9 cellular contexts compared by ENCODE assay signal in genomic region chr11:20385996-20386395, GRCh38. TPM values are rescaled to one million over a fixed set of nuclear protein-coding genes. Genes with fewer than 3 reads are reported as not detected.
DNase-seq lines count a peak whose midpoint lies in the region; ATAC-seq and TF ChIP-seq lines count a peak whose summit lies in the region.
"Not testable (repeated sequence)": the region's sequence is repeated elsewhere in the genome, so short reads cannot be mapped to it uniquely, and the experiment has no call there.
"Had no signal": no experiment of that assay in that cellular context is flagged by ENCODE, and none has a peak within 500 bp of the region (broad histone marks: within the 10 kb centered on the region; RNA-seq: fewer than 3 reads in every experiment).

No MANE protein-coding gene starts in this region.

- CTCF ChIA-PET in CD4-positive, alpha-beta T cell (lab: Charles Lee): interaction anchor here (1.1 to 2.6 kb wide), 3 partner anchors 11 to 22 kb away, joined by 3 to 10 read pairs (median 6); partner anchors contain the start of gene HTATIP2
- CTCF ChIA-PET in HCT116 (lab: Charles Lee): not testable (repeated sequence)
- CTCF ChIA-PET in activated CD8-positive, alpha-beta memory T cell treated with anti-CD3 and anti-CD28 coated beads, Interleukin-2, amount 10 ng/mL, durations not matched to agents 7 days and 5 days (lab: Charles Lee): interaction anchor here (1.1 to 1.5 kb wide), 2 partner anchors 20 to 74 kb away, joined by 3 to 4 read pairs; no protein-coding TSS in a partner anchor

- peaks cover 32% of the 10 kb centered on the region for H3K36me3 Mint-ChIP-seq in CD4-positive, alpha-beta T cell (ENCODE audit: low read depth)
- not testable (repeated sequence) for H3K36me3 Mint-ChIP-seq in T-helper 17 cell (ENCODE audit: low read depth); endothelial cell (ENCODE audit: low read depth, unreplicated experiment); nephron progenitor cell (ENCODE audit: low read depth)
- peaks cover 17% of the 10 kb centered on the region for H3K36me3 Mint-ChIP-seq in activated CD8-positive, alpha-beta memory T cell treated with anti-CD3 and anti-CD28 coated beads, Interleukin-2, amount 10 ng/mL, durations not matched to agents 7 days and 5 days
- H3K36me3 Mint-ChIP-seq in activated naive CD8-positive, alpha-beta T cell treated with anti-CD3 and anti-CD28 coated beads for 36 hours: peaks cover 27% of the 10 kb centered on the region

- not testable (repeated sequence) for H3K4me3 ChIP-seq in HCT116 (replicated peaks in 1 of 2; ENCODE audit: low read depth in 1 of 2, low read length in 2 of 2)

- H3K79me2 ChIP-seq in HCT116 (ENCODE audit: insufficient read depth, low read length): peaks cover 31% of the 10 kb centered on the region

- H3K27me3 ChIP-seq in CD4-positive, alpha-beta T cell (ENCODE audit: control insufficient read depth, insufficient read depth, low read length); HCT116 (ENCODE audit: insufficient read depth, low read length): not testable (repeated sequence)

- H3K9me3 Mint-ChIP-seq in CD4-positive, alpha-beta T cell; activated CD8-positive, alpha-beta memory T cell treated with anti-CD3 and anti-CD28 coated beads, Interleukin-2, amount 10 ng/mL, durations not matched to agents 7 days and 5 days (ENCODE audit: low read depth); activated naive CD8-positive, alpha-beta T cell treated with anti-CD3 and anti-CD28 coated beads for 36 hours; endothelial cell (ENCODE audit: unreplicated experiment); nephron progenitor cell; stimulated activated naive CD8-positive, alpha-beta T cell treated with anti-CD3 and anti-CD28 coated beads, Interleukin-15, amount 100 ng/mL, for 72 hours: not testable (repeated sequence)

- not testable (repeated sequence) for H3K9me3 ChIP-seq in CD4-positive, alpha-beta T cell (ENCODE audit: control insufficient read depth, low read length); HCT116 (ENCODE audit: control insufficient read depth in 1 of 2, insufficient read depth in 1 of 2, low read depth in 1 of 2, low read length in 2 of 2); T-helper 17 cell (ENCODE audit: control insufficient read depth, low read length, poor library complexity, severe bottlenecking)

- H3K4me3 Mint-ChIP-seq in CD4-positive, alpha-beta T cell: peak overlapping the region; percentile 99
- H3K4me3 Mint-ChIP-seq in T-helper 17 cell: peak overlapping the region; percentile 43
- peak overlapping the region; percentile 90 for H3K4me3 Mint-ChIP-seq in activated CD8-positive, alpha-beta memory T cell treated with anti-CD3 and anti-CD28 coated beads, Interleukin-2, amount 10 ng/mL, durations not matched to agents 7 days and 5 days
- peak overlapping the region; percentile 95 for H3K4me3 Mint-ChIP-seq in activated naive CD8-positive, alpha-beta T cell treated with anti-CD3 and anti-CD28 coated beads for 36 hours
- not testable (repeated sequence) for H3K4me3 Mint-ChIP-seq in endothelial cell (ENCODE audit: unreplicated experiment)
- peak overlapping the region; percentile 98 for H3K4me3 Mint-ChIP-seq in nephron progenitor cell
- peak overlapping the region; percentile 99 for H3K4me3 Mint-ChIP-seq in stimulated activated naive CD8-positive, alpha-beta T cell treated with anti-CD3 and anti-CD28 coated beads, Interleukin-15, amount 100 ng/mL, for 72 hours

- H2AFZ ChIP-seq in HCT116 (ENCODE audit: low read depth, low read length, poor library complexity, severe bottlenecking): not testable (repeated sequence)

- RAD21 ChIA-PET in HCT116 (lab: Charles Lee; ENCODE audit: low non-redundant PET in 1 of 2, low total read pairs in 2 of 2, uncharacterized antibody in 2 of 2, unreplicated experiment in 2 of 2): not testable (repeated sequence)

- H3K27me3 Mint-ChIP-seq in CD4-positive, alpha-beta T cell; T-helper 17 cell; activated CD8-positive, alpha-beta memory T cell treated with anti-CD3 and anti-CD28 coated beads, Interleukin-2, amount 10 ng/mL, durations not matched to agents 7 days and 5 days; activated naive CD8-positive, alpha-beta T cell treated with anti-CD3 and anti-CD28 coated beads for 36 hours; endothelial cell (ENCODE audit: unreplicated experiment); nephron progenitor cell (ENCODE audit: low read depth, poor library complexity); stimulated activated naive CD8-positive, alpha-beta T cell treated with anti-CD3 and anti-CD28 coated beads, Interleukin-15, amount 100 ng/mL, for 72 hours: not testable (repeated sequence)

- H3K9ac ChIP-seq in HCT116 (ENCODE audit: low read length): not testable (repeated sequence)

- TF ChIP-seq POLR2A in HCT116 (IDR thresholded peaks at IDR 0.05; ENCODE audit: borderline replicate concordance, extremely low read depth, insufficient read depth, insufficient read length): not testable (repeated sequence)

- not testable (repeated sequence) for H4K20me1 ChIP-seq in HCT116 (ENCODE audit: insufficient read depth)

- POLR2A ChIA-PET in CD4-positive, alpha-beta T cell (lab: Charles Lee): interaction anchor here (1.4 kb wide), 1 partner anchor 25 kb away, joined by 3 read pairs; no protein-coding TSS in a partner anchor
- POLR2A ChIA-PET in HCT116 (lab: Charles Lee): not testable (repeated sequence)

- peak overlapping the region; percentile 96 for H3K4me2 ChIP-seq in HCT116 (ENCODE audit: low read length)

- not testable (repeated sequence) for ATAC-seq in CD4-positive, alpha-beta T cell (ENCODE audit: poor library complexity); HCT116; T-helper 17 cell; activated CD8-positive, alpha-beta memory T cell treated with anti-CD3 and anti-CD28 coated beads, Interleukin-2, amount 10 ng/mL, durations not matched to agents 7 days and 5 days; stimulated activated naive CD8-positive, alpha-beta T cell treated with anti-CD3 and anti-CD28 coated beads, Interleukin-15, amount 100 ng/mL, for 72 hours

- intact Hi-C loops in CD4-positive, alpha-beta T cell (cut with DNase I, micrococcal nuclease): loop anchor here (5.0 to 10.0 kb wide), 5 partner anchors 219 to 1861 kb away; partner anchors contain the start of genes NAV2 (in 1 of the 2), TSG101 (in 1 of the 2) and ZDHHC13 (in 1 of the 2)
- intact Hi-C loops in HCT116 (cut with micrococcal nuclease): loop anchor here (2.0 kb wide), 1 partner anchor 225 kb away; no protein-coding TSS in a partner anchor

- peaks cover 27% of the 10 kb centered on the region for H3K4me1 Mint-ChIP-seq in CD4-positive, alpha-beta T cell (ENCODE audit: low read depth)
- H3K4me1 Mint-ChIP-seq in T-helper 17 cell: peaks cover 14% of the 10 kb centered on the region
- peaks cover 28% of the 10 kb centered on the region for H3K4me1 Mint-ChIP-seq in activated CD8-positive, alpha-beta memory T cell treated with anti-CD3 and anti-CD28 coated beads, Interleukin-2, amount 10 ng/mL, durations not matched to agents 7 days and 5 days
- H3K4me1 Mint-ChIP-seq in activated naive CD8-positive, alpha-beta T cell treated with anti-CD3 and anti-CD28 coated beads for 36 hours; endothelial cell (ENCODE audit: unreplicated experiment): not testable (repeated sequence)
- peaks cover 20% of the 10 kb centered on the region for H3K4me1 Mint-ChIP-seq in nephron progenitor cell
- peaks cover 15% of the 10 kb centered on the region for H3K4me1 Mint-ChIP-seq in stimulated activated naive CD8-positive, alpha-beta T cell treated with anti-CD3 and anti-CD28 coated beads, Interleukin-15, amount 100 ng/mL, for 72 hours

- H3K27ac ChIP-seq in CD4-positive, alpha-beta T cell (ENCODE audit: low read depth, low read length); HCT116 (ENCODE audit: low read depth, low read length): not testable (repeated sequence)

- peak overlapping the region; percentile 99 for H3K27ac Mint-ChIP-seq in CD4-positive, alpha-beta T cell
- H3K27ac Mint-ChIP-seq in T-helper 17 cell (peak overlapping the region; percentile 96), endothelial cell (ENCODE audit: unreplicated experiment) (peak overlapping the region; percentile 24)
- H3K27ac Mint-ChIP-seq in activated CD8-positive, alpha-beta memory T cell treated with anti-CD3 and anti-CD28 coated beads, Interleukin-2, amount 10 ng/mL, durations not matched to agents 7 days and 5 days: peak overlapping the region; percentile 99
- H3K27ac Mint-ChIP-seq in activated naive CD8-positive, alpha-beta T cell treated with anti-CD3 and anti-CD28 coated beads for 36 hours: peak overlapping the region; percentile 98
- H3K27ac Mint-ChIP-seq in nephron progenitor cell: not testable (repeated sequence)
- peak overlapping the region in 1 of 2 donors; percentile 98 for H3K27ac Mint-ChIP-seq in stimulated activated naive CD8-positive, alpha-beta T cell treated with anti-CD3 and anti-CD28 coated beads, Interleukin-15, amount 100 ng/mL, for 72 hours

- DNase-seq in CD4-positive, alpha-beta T cell; HCT116 (ENCODE audit: low read depth, low spot score); T-helper 17 cell; activated CD8-positive, alpha-beta memory T cell treated with anti-CD3 and anti-CD28 coated beads, Interleukin-2, amount 10 ng/mL, durations not matched to agents 7 days and 5 days; activated naive CD8-positive, alpha-beta T cell treated with anti-CD3 and anti-CD28 coated beads for 36 hours; endothelial cell (ENCODE audit: low spot score); nephron progenitor cell; stimulated activated naive CD8-positive, alpha-beta T cell treated with anti-CD3 and anti-CD28 coated beads, Interleukin-15, amount 100 ng/mL, for 72 hours: not testable (repeated sequence)

- H3K4me1 ChIP-seq in HCT116 (ENCODE audit: control insufficient read depth in 1 of 2, insufficient read depth in 2 of 2, low read length in 2 of 2): not testable (repeated sequence)

- H3K9me2 ChIP-seq in HCT116 (ENCODE audit: insufficient read depth): not testable (repeated sequence)

- TF ChIP-seq CTCF in CD4-positive, alpha-beta T cell (IDR thresholded peaks at IDR 0.05); HCT116 (IDR thresholded peaks at IDR 0.05 in 2 of 3, conservative IDR thresholded peaks at IDR 0.05 in 1 of 3; ENCODE audit: borderline replicate concordance in 1 of 3, insufficient read depth in 1 of 3, low read depth in 2 of 3, low read length in 2 of 3); endothelial cell (IDR thresholded peaks at IDR 0.05; ENCODE audit: unreplicated experiment); nephron progenitor cell (IDR thresholded peaks at IDR 0.05): not testable (repeated sequence)

- H3K36me3 ChIP-seq in HCT116 (ENCODE audit: control insufficient read depth in 1 of 2, insufficient read depth in 2 of 2, low read length in 2 of 2): not testable (repeated sequence)

- not testable (repeated sequence) for BruUV-seq in HCT116 (replicated peaks; lab: Mats Ljungman, UMichigan)

- not testable (repeated sequence) for TF ChIP-seq RAD21 in HCT116 (IDR thresholded peaks at IDR 0.05; ENCODE audit: low read depth)

RNA-seq across cellular contexts. Expression of gene PRMT3, which starts 1.5 kb away (rescaled TPM):
- 10 to 100 TPM; 11.2 to 11.8 TPM for total RNA-seq in CD4-positive, alpha-beta T cell
- total RNA-seq in HCT116 (2021; ENCODE audit: unreplicated experiment): 24.3 TPM
- 8.2 and 9.8 TPM in 2 replicates for polyA plus RNA-seq in HCT116 (2012)
- 10 to 100 TPM; 10.1 to 12.2 TPM for total RNA-seq in T-helper 17 cell
- 10 to 100 TPM; 22.9 to 24.4 TPM for total RNA-seq in activated CD8-positive, alpha-beta memory T cell treated with anti-CD3 and anti-CD28 coated beads, Interleukin-2, amount 10 ng/mL, durations not matched to agents 7 days and 5 days
- total RNA-seq in activated naive CD8-positive, alpha-beta T cell treated with anti-CD3 and anti-CD28 coated beads for 36 hours: 10 to 100 TPM; 47.2 to 49.9 TPM
- total RNA-seq in endothelial cell (ENCODE audit: unreplicated experiment): 5.4 TPM

RNA-seq across cellular contexts. Expression of gene HTATIP2, which starts 22.5 kb away (rescaled TPM):
- total RNA-seq in CD4-positive, alpha-beta T cell: 1 to 10 TPM; 8.1 to 9.8 TPM
- 43.4 TPM for total RNA-seq in HCT116 (2021; ENCODE audit: unreplicated experiment)
- polyA plus RNA-seq in HCT116 (2012): 28.3 and 40.8 TPM in 2 replicates
- 10 to 100 TPM; 17.1 to 18.8 TPM for total RNA-seq in T-helper 17 cell
- total RNA-seq in activated CD8-positive, alpha-beta memory T cell treated with anti-CD3 and anti-CD28 coated beads, Interleukin-2, amount 10 ng/mL, durations not matched to agents 7 days and 5 days: 10 to 100 TPM; 42.0 to 44.2 TPM
- total RNA-seq in activated naive CD8-positive, alpha-beta T cell treated with anti-CD3 and anti-CD28 coated beads for 36 hours: 10 to 100 TPM; 44.3 to 45.7 TPM
- total RNA-seq in endothelial cell (ENCODE audit: unreplicated experiment): 18.1 TPM
- polyA plus RNA-seq: SK-N-SH had no signal
